ENCODE assay signal across 8 cellular contexts in the genomic region with DNA sequence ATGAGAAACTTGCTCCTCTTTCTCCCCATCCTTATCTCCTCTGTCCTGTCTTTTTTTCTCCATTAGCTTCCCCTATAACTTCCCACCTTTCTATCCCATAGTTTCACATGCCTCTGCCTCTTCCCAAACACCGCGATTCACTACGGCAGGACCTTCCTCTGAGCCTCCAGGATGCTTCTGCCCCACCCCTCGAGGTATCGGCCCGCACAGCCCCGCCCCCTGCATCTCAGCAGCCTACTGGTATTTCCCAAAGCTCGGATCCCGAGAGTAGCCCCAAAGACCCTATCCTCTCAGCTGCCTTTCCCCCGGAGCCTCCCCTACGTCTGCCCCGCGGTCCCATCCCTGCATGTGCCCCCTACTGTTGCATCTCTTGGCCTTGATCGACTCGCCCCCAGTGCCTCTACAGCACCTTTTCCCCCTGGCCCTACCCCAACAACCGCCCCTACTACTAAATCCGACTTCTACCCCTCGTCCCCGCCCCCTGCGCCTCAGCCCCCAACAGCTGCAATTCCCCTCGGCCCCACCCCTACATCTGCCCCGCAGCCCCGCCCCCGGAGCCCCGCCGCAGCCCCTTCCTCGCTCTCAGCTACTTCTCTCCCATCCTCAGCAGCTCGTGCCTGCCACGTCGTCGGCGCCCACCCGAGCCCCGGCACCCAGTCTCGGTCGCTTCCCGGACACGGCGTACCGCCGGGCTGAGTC. TPM values are rescaled to one million over a fixed set of nuclear protein-coding genes. Genes with fewer than 3 reads are reported as not detected.
A peak's percentile ranks its signal among the peaks of the same experiment; 100 is the strongest.
DNase-seq lines count a peak whose midpoint lies in the region; ATAC-seq and TF ChIP-seq lines count a peak whose summit lies in the region.

No MANE protein-coding gene starts in this region.

- H3K4me3 ChIP-seq in KMS-11 (IDR thresholded peaks at IDR 0.05; ENCODE audit: insufficient read depth, low read depth, low read length) (peak overlapping the region; percentile 100), breast epithelium (peak overlapping the region; percentile 78 to 83 (median 83))

- H3K9me3 ChIP-seq in breast epithelium: no peaks in the 10 kb centered on the region

- H3K27ac ChIP-seq in KMS-11 (no peak overlapping the region), breast epithelium (peak overlapping the region; percentile 92 to 94)

- H3K4me2 ChIP-seq in KMS-11: peak overlapping the region; percentile 74

- no peak for ATAC-seq in GM21528 (IDR thresholded peaks at IDR 0.05; ENCODE audit: low FRiP score, unreplicated experiment)

- TF ChIP-seq POLR2A in breast epithelium (IDR thresholded peaks at IDR 0.05): no peak

- H3K36me3 ChIP-seq in KMS-11 (ENCODE audit: insufficient read depth) (peaks cover 4% of the 10 kb centered on the region; the same call in 1 of the 2 replicates), breast epithelium (peaks cover 8% of the 10 kb centered on the region)

- no peaks in the 10 kb centered on the region for H3K79me2 ChIP-seq in KMS-11 (ENCODE audit: insufficient read depth, low read depth)

- H3K27me3 ChIP-seq in KMS-11 (ENCODE audit: insufficient read depth, low read depth) (no peaks in the 10 kb centered on the region; the same call in 1 of the 2 replicates), breast epithelium (no peaks in the 10 kb centered on the region)

- peak overlapping the region; percentile 35; the same call in 1 of the 2 replicates for H3K9ac ChIP-seq in KMS-11

- H3K4me1 ChIP-seq in KMS-11 (ENCODE audit: low read depth, poor library complexity, severe bottlenecking) (peaks cover 17% of the 10 kb centered on the region), breast epithelium (peaks cover 0 to 10% of the 10 kb centered on the region in 2 donors)

- H2AFZ ChIP-seq in KMS-11 (ENCODE audit: low read depth): peak overlapping the region; percentile 93

- intact Hi-C loops in breast epithelium (cut with DNase I; ENCODE audit: low total_unique reads): loop anchor here (10.0 kb wide), 1 partner anchor 156 kb away; no protein-coding TSS in a partner anchor

- DNase-seq in activated T-cell treated with anti-CD3 and anti-CD28 coated beads for 1 hour (ENCODE audit: low read depth) (peak; percentile 39), T-helper 9 cell (peak; percentile 66), breast epithelium (ENCODE audit: low spot score in 2 of 2) (peak; percentile 61 to 65), kidney glomerular epithelial cell (lab: John Stamatoyannopoulos, UW) (peak; percentile 15)
- DNase-seq in activated T-cell treated with anti-CD3 and anti-CD28 coated beads, Interleukin-2, amount 50 U/mL, for 1 hour: no peak
- peak; percentile 36 to 43 for DNase-seq in stimulated activated CD4-positive, alpha-beta T cell treated with anti-CD3 and anti-CD28 coated beads, Interleukin-2, amount 100 ng/mL, for 48 hours

- no peaks in the 10 kb centered on the region for H4K20me1 ChIP-seq in KMS-11 (ENCODE audit: insufficient read depth)

- no peak for TF ChIP-seq CTCF in KMS-11 (conservative IDR thresholded peaks at IDR 0.05; ENCODE audit: low read depth, low read length)
- TF ChIP-seq CTCF in breast epithelium (IDR thresholded peaks at IDR 0.05): no peak

RNA-seq across cellular contexts. Expression of a gene that starts 0.5 kb away (rescaled TPM):
- total RNA-seq in breast epithelium: 10 to 100 TPM; 14.1 to 53.3 (median 31.8) TPM

RNA-seq across cellular contexts. Expression of a gene that starts 13.0 kb away (rescaled TPM):
- 1 to 10 TPM; 2.5 to 4.0 (median 3.3) TPM for total RNA-seq in breast epithelium

RNA-seq across cellular contexts. Expression of a gene that starts 27.3 kb away (rescaled TPM):
- 10 to 100 TPM in 1 of 3 donors, 1 to 10 TPM in 2; 6.4 to 10.2 (median 7.0) TPM for total RNA-seq in breast epithelium

RNA-seq across cellular contexts. Expression of a gene that starts 34.4 kb away (rescaled TPM):
- 10 to 100 TPM; 40.5 to 50.3 (median 40.6) TPM for total RNA-seq in breast epithelium

RNA-seq across cellular contexts. Expression of a gene that starts 34.5 kb away (rescaled TPM):
- 10 to 100 TPM; 24.3 to 28.2 (median 26.1) TPM for total RNA-seq in breast epithelium
